ENCODE assay signal across 24 cellular contexts in genomic region chr18:51503351-51503750, GRCh38.
"Had no signal": no experiment of that assay in that cellular context is flagged by ENCODE, and none has a peak within 500 bp of the region (broad histone marks: within the 10 kb centered on the region; RNA-seq: fewer than 3 reads in every experiment).

No MANE protein-coding gene starts in this region.

- DNase-seq: natural killer cell; occipital lobe; ovary; posterior cingulate gyrus; psoas muscle; right cardiac atrium; right lobe of liver; sigmoid colon; small intestine; stimulated activated CD4-positive, alpha-beta T cell treated with anti-CD3 and anti-CD28 coated beads, Interleukin-15, amount 100 ng/mL, for 24 hours; stimulated activated CD4-positive, alpha-beta T cell treated with anti-CD3 and anti-CD28 coated beads, Interleukin-2, amount 100 ng/mL, for 24 hours; stimulated activated CD4-positive, alpha-beta T cell treated with anti-CD3 and anti-CD28 coated beads, Interleukin-2, amount 100 ng/mL, for 48 hours; stimulated activated CD4-positive, alpha-beta T cell treated with anti-CD3 and anti-CD28 coated beads, Interleukin-4, amount 100 ng/mL, for 24 hours; stimulated activated naive B cell treated with anti-CD40 and anti-IgM and Interleukin-4, amounts not matched to agents 10 μg/mL and 1 μg/mL and 100 μg/mL, for 72 hours; stimulated activated naive CD4-positive, alpha-beta T cell treated with Interleukin-2 at 50 U/mL for 16 hours; stomach; thyroid gland; trophoblast cell; upper lobe of left lung; uterus had no signal

- H3K4me3 ChIP-seq: neural progenitor cell, ovary, psoas muscle, right lobe of liver, sigmoid colon, stomach, thoracic aorta, thyroid gland, tibial nerve, upper lobe of left lung, uterus had no signal

- ATAC-seq: natural killer cell; psoas muscle; right cardiac atrium; right lobe of liver; stimulated activated effector memory CD8-positive, alpha-beta T cell treated with anti-CD3 and anti-CD28 coated beads, Interleukin-12 subunit alpha, Interleukin-12 subunit beta, amount 100 ng/mL, for 72 hours; stimulated activated naive B cell treated with anti-CD40 and anti-IgM and Interleukin-4, amounts not matched to agents 10 μg/mL and 1 μg/mL and 100 μg/mL, for 72 hours had no signal
